Comparison of ENCODE assay signal across 11 cellular contexts in the genomic region with DNA sequence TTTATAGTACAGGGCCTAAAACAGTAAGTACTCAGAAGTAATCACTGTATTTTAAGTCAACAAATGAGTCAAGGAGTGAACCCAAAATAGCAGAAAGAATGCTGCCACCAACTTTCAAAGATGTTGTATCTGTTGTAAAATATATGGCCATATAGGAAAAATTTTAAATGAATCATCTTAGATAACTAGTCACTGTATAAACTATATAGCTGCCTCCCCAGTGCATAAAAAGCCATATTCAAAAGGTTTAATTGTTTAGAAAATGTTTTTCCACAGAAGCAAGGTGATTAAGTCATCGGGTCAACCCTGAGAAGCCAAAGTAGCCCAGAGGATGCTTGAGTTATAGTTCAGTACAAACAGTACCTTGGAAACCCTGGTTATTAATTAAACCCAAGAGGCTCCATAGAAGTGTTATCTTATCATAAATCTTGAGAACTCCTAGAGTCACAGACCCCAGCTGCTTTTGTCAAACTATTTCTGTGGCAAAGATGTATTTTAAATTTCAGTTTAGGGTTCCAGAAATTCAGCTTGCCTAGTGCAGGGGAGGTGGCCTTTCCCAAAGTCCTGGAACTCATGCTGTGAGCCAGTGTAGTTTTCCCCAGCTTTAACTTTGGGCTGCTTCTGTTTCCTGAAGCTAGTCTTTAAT. TPM values are rescaled to one million over a fixed set of nuclear protein-coding genes. Genes with fewer than 3 reads are reported as not detected.
A peak's percentile ranks its signal among the peaks of the same experiment; 100 is the strongest.
DNase-seq lines count a peak whose midpoint lies in the region; ATAC-seq, FAIRE-seq and TF ChIP-seq lines count a peak whose summit lies in the region.
"Had no signal": no experiment of that assay in that cellular context is flagged by ENCODE, and none has a peak within 500 bp of the region (broad histone marks: within the 10 kb centered on the region; RNA-seq: fewer than 3 reads in every experiment).

No MANE protein-coding gene starts in this region.

- no peaks in the 10 kb centered on the region for H3K36me3 ChIP-seq in right atrium auricular region

- ATAC-seq in sciatic nerve (peak; percentile 75), GM18868 (IDR thresholded peaks at IDR 0.05; ENCODE audit: unreplicated experiment) (no peak)

- H3K9me3 ChIP-seq in right atrium auricular region = no peaks in the 10 kb centered on the region

- DNase-seq in EH (ENCODE audit: low read depth) (peak; percentile 64), RCC 7860 (ENCODE audit: low spot score) (peak; percentile 96), right atrium auricular region (ENCODE audit: low spot score) (no peak), sciatic nerve (ENCODE audit: low spot score) (no peak), AG08395 (ENCODE audit: low spot score) (no peak), middle frontal gyrus (ENCODE audit: extremely low spot score, low spot score) (no peak)
- DNase-seq in stimulated activated CD4-positive, alpha-beta T cell treated with anti-CD3 and anti-CD28 coated beads, Interleukin-4, amount 100 ng/mL, for 4 hours = no peak
- DNase-seq: activated CD4-positive, alpha-beta T cell treated with anti-CD3 and anti-CD28 coated beads, Interleukin-2, amount 50 U/mL, for 48 hours; NCI-H226 had no signal

- no peaks in the 10 kb centered on the region for H3K27me3 ChIP-seq in right atrium auricular region

- peak; percentile 94 for FAIRE-seq in RCC 7860 (lab: Jason Lieb, UNC)
- FAIRE-seq: endometrium had no signal

- H3K27ac ChIP-seq in right atrium auricular region = peak overlapping the region; percentile 41 to 72

- peaks cover 0 to 74% of the 10 kb centered on the region in 2 donors for H3K4me1 ChIP-seq in right atrium auricular region

- no peak overlapping the region for H3K4me3 ChIP-seq in right atrium auricular region

- TF ChIP-seq CTCF in right atrium auricular region (IDR thresholded peaks at IDR 0.05) = no peak

- intact Hi-C loops in sciatic nerve (cut with DNase I) = no loop called here

RNA-seq across cellular contexts. Expression of a gene that starts 39.2 kb away (rescaled TPM):
- 100 to 1,000 TPM; 199 to 327 TPM for total RNA-seq in right atrium auricular region
- 215 TPM for total RNA-seq in sciatic nerve

Comparison
In these comparisons a context has a peak if more than half of its experiments do, and no peak if none do; other contexts are left out.
1. DNase-seq: peak in EH (single experiment) and RCC 7860 (single experiment); none in right atrium auricular region (single experiment), sciatic nerve (single experiment), AG08395 (single experiment), stimulated activated CD4-positive, alpha-beta T cell treated with anti-CD3 and anti-CD28 coated beads, Interleukin-4, amount 100 ng/mL, for 4 hours (0 of 2) and middle frontal gyrus (single experiment).